In genomic region chr3:50337175-50337861, GRCh38 we compare ENCODE assay signal across 8 cellular contexts.
A peak's percentile ranks its signal among the peaks of the same experiment; 100 is the strongest.
DNase-seq lines count a peak whose midpoint lies in the region; ATAC-seq, FAIRE-seq and TF ChIP-seq lines count a peak whose summit lies in the region.

No MANE protein-coding gene starts in this region.

- H3K4me3 Mint-ChIP-seq in nephron, result peak overlapping the region; percentile 89 to 95 (median 94)

- CTCF ChIA-PET in RWPE1 (lab: Yijun Ruan, JAX), result no interaction called here

- H3K9me3 Mint-ChIP-seq in nephron, result no peaks in the 10 kb centered on the region

- FAIRE-seq in H54 (lab: Jason Lieb, UNC), result peak; percentile 68

- H3K27ac Mint-ChIP-seq in nephron, result peak overlapping the region; percentile 86 to 97 (median 96)

- POLR2A ChIA-PET in RWPE1 (lab: Yijun Ruan, JAX; ENCODE audit: low non-redundant PET), result no interaction called here

- TF ChIP-seq CTCF in RWPE1 (conservative IDR thresholded peaks at IDR 0.05; ENCODE audit: low read depth) (no peak), nephron (IDR thresholded peaks at IDR 0.05; ENCODE audit: unreplicated experiment in 3 of 3) (no peak)

- no peaks in the 10 kb centered on the region for H3K36me3 Mint-ChIP-seq in nephron (ENCODE audit: low read depth)

- peaks cover 44% of the 10 kb centered on the region for H3K4me1 Mint-ChIP-seq in nephron

- peak overlapping the region; percentile 98 for H3K27ac ChIP-seq in RWPE1

- TF ChIP-seq POLR2A in H54 (IDR thresholded peaks at IDR 0.05; ENCODE audit: low read depth, low read length), result peak; percentile 86

- peaks cover 35% of the 10 kb centered on the region for H3K27me3 Mint-ChIP-seq in nephron (ENCODE audit: low read depth)

- DNase-seq in ELF-1 (ENCODE audit: low read depth, low spot score), result peak; percentile 100
- peak; percentile 100 for DNase-seq in H54 (ENCODE audit: insufficient read length, low spot score)
- DNase-seq in LoVo (ENCODE audit: low spot score), result peak; percentile 99
- peak; percentile 98 for DNase-seq in RWPE1 (ENCODE audit: low spot score)
- peak; percentile 94 for DNase-seq in activated T-helper 9 cell treated with anti-CD3 and anti-CD28 coated beads, Interleukin-2, amount 50 U/mL, for 16 hours (ENCODE audit: low read depth)
- peak; percentile 99 for DNase-seq in fibroblast of peridontal ligament (ENCODE audit: extremely low read depth)
- peak; percentile 99 for DNase-seq in stimulated activated naive CD8-positive, alpha-beta T cell treated with anti-CD3 and anti-CD28 coated beads, Interleukin-15, Interleukin-2, amounts not matched to agents 100 U/mL and 50 U/mL, for 24 hours

- peak; percentile 78 for ATAC-seq in stimulated activated naive CD8-positive, alpha-beta T cell treated with anti-CD3 and anti-CD28 coated beads, Interleukin-15, Interleukin-2, amounts not matched to agents 100 U/mL and 50 U/mL, for 24 hours

Comparison
In these comparisons a context has a peak if more than half of its experiments do, and no peak if none do; other contexts are left out.
1. Peak in every context shown above with its lines: DNase-seq, ATAC-seq and H3K27ac ChIP-seq.